Comparison of ENCODE assay signal across 7 cellular contexts in genomic region chr9:3527653-3527960, GRCh38. TPM values are rescaled to one million over a fixed set of nuclear protein-coding genes. Genes with fewer than 3 reads are reported as not detected.
A peak's percentile ranks its signal among the peaks of the same experiment; 100 is the strongest.
DNase-seq lines count a peak whose midpoint lies in the region; ATAC-seq, FAIRE-seq and TF ChIP-seq lines count a peak whose summit lies in the region.

No MANE protein-coding gene starts in this region.

- no peak overlapping the region for H2BK15ac ChIP-seq in H1 (ENCODE audit: low read length)

- peaks cover 26% of the 10 kb centered on the region for H3K79me2 ChIP-seq in GM23248 (ENCODE audit: insufficient read depth)
- H3K79me2 ChIP-seq in OCI-LY3 (ENCODE audit: low read length) = peaks cover 55% of the 10 kb centered on the region
- H3K79me2 ChIP-seq in H1 (ENCODE audit: control insufficient read depth in 1 of 2, insufficient read depth in 2 of 2, low read length in 2 of 2) = peaks cover 0 to 69% of the 10 kb centered on the region in 2 experiments; a peak in 3 of 4 replicates

- no peak for ATAC-seq in GM21717 (IDR thresholded peaks at IDR 0.05; ENCODE audit: unreplicated experiment)
- ATAC-seq in GM19023 (IDR thresholded peaks at IDR 0.05; ENCODE audit: unreplicated experiment) = no peak

- no peak for TF ChIP-seq RAD21 in H1 (IDR thresholded peaks at IDR 0.05 in 1 of 2, conservative IDR thresholded peaks at IDR 0.05 in 1 of 2; ENCODE audit: low read depth in 2 of 2, low read length in 2 of 2)

- H2BK5ac ChIP-seq in H1 (ENCODE audit: low read depth, low read length) = no peak overlapping the region

- H3K9ac ChIP-seq in GM23248 (peak overlapping the region; percentile 99), OCI-LY3 (ENCODE audit: low read length) (peak overlapping the region; percentile 100), H1 (replicated peaks in 1 of 4; ENCODE audit: extremely low read depth in 1 of 4, low read depth in 3 of 4, low read length in 3 of 4) (peak overlapping the region in 3 of 4 experiments; percentile 97 to 100 (median 99); a peak in 5 of 7 replicates)

- in situ Hi-C loops in GM23248 (cut with MboI) = no loop called here

- H3K4me3 ChIP-seq in GM23248 (peak overlapping the region; percentile 91), OCI-LY3 (ENCODE audit: low read length) (peak overlapping the region; percentile 90), H1 (ENCODE audit: extremely low read depth in 1 of 4, insufficient read depth in 2 of 4, low read depth in 3 of 4, low read length in 4 of 4) (peak overlapping the region; percentile 78 to 97 (median 92); a peak in 5 of 8 replicates)

- no peak overlapping the region for H2BK120ac ChIP-seq in H1 (replicated peaks; ENCODE audit: low read depth, low read length)

- peaks cover 2% of the 10 kb centered on the region; the same call in 1 of the 2 replicates for H3K79me1 ChIP-seq in H1 (ENCODE audit: low read depth, low read length)

- no peak for FAIRE-seq in H1 (lab: Jason Lieb, UNC)

- no peak overlapping the region; the same call in 1 of the 2 replicates for H2BK12ac ChIP-seq in H1 (ENCODE audit: low read depth, low read length)

- no peak overlapping the region for H4K5ac ChIP-seq in H1 (ENCODE audit: insufficient read length, low read depth, low read length)

- H3K27ac ChIP-seq in GM23248 = peak overlapping the region; percentile 100; the same call in 1 of the 2 replicates
- H3K27ac ChIP-seq in OCI-LY3 (ENCODE audit: low read length) = peak overlapping the region; percentile 98
- peak overlapping the region; percentile 100; the same call in 1 of the 2 replicates for H3K27ac ChIP-seq in H1 (ENCODE audit: low read depth, low read length)

- H3K23ac ChIP-seq in H1 (ENCODE audit: insufficient read length) = no peak overlapping the region

- peak overlapping the region; percentile 41 for H4K91ac ChIP-seq in H1 (replicated peaks; ENCODE audit: insufficient read length, low read length)

- H2AFZ ChIP-seq in GM23248 = peak overlapping the region; percentile 73
- no peak overlapping the region for H2AFZ ChIP-seq in OCI-LY3 (ENCODE audit: low read depth, low read length)
- H2AFZ ChIP-seq in H1 (ENCODE audit: low read length) = no peak overlapping the region

- no peak overlapping the region for H2BK20ac ChIP-seq in H1 (ENCODE audit: low read length)

- H3F3A ChIP-seq in GM23248 (ENCODE audit: insufficient read depth) = no peaks in the 10 kb centered on the region

- CTCF ChIA-PET in H1 (lab: Charles Lee; ENCODE audit: partially characterized antibody) = interaction anchor here (0.8 to 1.0 kb wide), 2 partner anchors 205 to 811 kb away, joined by 3 read pairs; no protein-coding TSS in a partner anchor

- TF ChIP-seq CTCF in OCI-LY3 (IDR thresholded peaks at IDR 0.05; ENCODE audit: low read depth, low read length) = no peak
- TF ChIP-seq CTCF in H1 (IDR thresholded peaks at IDR 0.05; ENCODE audit: control extremely low read depth in 1 of 3, insufficient read depth in 1 of 3, low read depth in 1 of 3, low read length in 3 of 3) = no peak

- POLR2A ChIA-PET in H1 (lab: Charles Lee; ENCODE audit: partially characterized antibody) = interaction anchor here (1.1 to 3.9 kb wide), 9 partner anchors 11 to 287 kb away, joined by 3 to 32 read pairs (median 5); no protein-coding TSS in a partner anchor

- H3K36me3 ChIP-seq in GM23248 (ENCODE audit: low read depth) (no peaks in the 10 kb centered on the region), OCI-LY3 (replicated peaks; ENCODE audit: low read depth, low read length) (no peaks in the 10 kb centered on the region), H1 (ENCODE audit: control insufficient read depth in 2 of 4, insufficient read depth in 4 of 4, low read length in 3 of 4) (peaks cover 0 to 4% (median 2%) of the 10 kb centered on the region in 4 experiments; a peak in 2 of 8 replicates)

- H3K14ac ChIP-seq in H1 (ENCODE audit: insufficient read length) = no peak overlapping the region

- H3K9me2 ChIP-seq in GM23248 (ENCODE audit: insufficient read depth) = no peaks in the 10 kb centered on the region

- no peaks in the 10 kb centered on the region for H3K9me3 ChIP-seq in GM23248 (ENCODE audit: low read depth)
- no peaks in the 10 kb centered on the region for H3K9me3 ChIP-seq in OCI-LY3 (ENCODE audit: insufficient read depth, low read length)
- H3K9me3 ChIP-seq in H1 (ENCODE audit: insufficient read depth in 2 of 2, low read depth in 1 of 2, low read length in 1 of 2) = no peaks in the 10 kb centered on the region

- WGBS in GM23248 (ENCODE audit: low coverage in 1 of 2, low lambda C conversion rate in 2 of 2, missing lambda C conversion rate in 2 of 2), 2 experiments = 25 to 32% methylated on average over 3 of the region's 3 CpGs
- WGBS in H1 (ENCODE audit: extremely low coverage in 1 of 2, insufficient coverage in 1 of 2, insufficient read length in 1 of 2, insufficient replicate concordance in 2 of 2, low coverage in 1 of 2, low lambda C conversion rate in 2 of 2, missing lambda C conversion rate in 1 of 2), 2 experiments = 67% methylated on average over 3 of the region's 3 CpGs; no CpG with 5 or more reads in 1 of the 2 experiments

- peaks cover 14% of the 10 kb centered on the region for H3K23me2 ChIP-seq in H1 (ENCODE audit: low read depth, low read length)

- no peak for TF ChIP-seq EP300 in H1 (IDR thresholded peaks at IDR 0.05; ENCODE audit: borderline replicate concordance in 1 of 2, low read depth in 2 of 2, low read length in 2 of 2)

- no peak overlapping the region for H4K8ac ChIP-seq in H1 (ENCODE audit: extremely low read depth, insufficient read depth, low read length)

- no peaks in the 10 kb centered on the region for H3K27me3 ChIP-seq in GM23248 (replicated peaks; ENCODE audit: insufficient read depth)
- no peaks in the 10 kb centered on the region for H3K27me3 ChIP-seq in OCI-LY3 (ENCODE audit: low read depth, low read length)
- no peaks in the 10 kb centered on the region for H3K27me3 ChIP-seq in H1 (replicated peaks in 1 of 4; ENCODE audit: control insufficient read depth in 3 of 4, extremely low read depth in 1 of 4, insufficient read depth in 3 of 4, low read length in 3 of 4)

- H4K20me1 ChIP-seq in GM23248 (ENCODE audit: insufficient read depth) = no peaks in the 10 kb centered on the region
- H4K20me1 ChIP-seq in OCI-LY3 (ENCODE audit: insufficient read depth, low read length) = no peaks in the 10 kb centered on the region
- peaks cover 0 to 2% of the 10 kb centered on the region in 2 experiments for H4K20me1 ChIP-seq in H1 (replicated peaks in 1 of 2; ENCODE audit: control insufficient read depth in 1 of 2, insufficient read depth in 2 of 2, low read length in 2 of 2)

- H3K4me2 ChIP-seq in GM23248 (ENCODE audit: unreplicated experiment) (peak overlapping the region; percentile 99), OCI-LY3 (ENCODE audit: low read length) (peak overlapping the region; percentile 93), H1 (ENCODE audit: insufficient read depth in 1 of 2, low read depth in 2 of 2, low read length in 2 of 2) (peak overlapping the region; percentile 85 to 94)

- no peak overlapping the region for H2AK5ac ChIP-seq in H1 (ENCODE audit: low read depth, low read length)

- DNase-seq in GM23248 (no peak), H1 (ENCODE audit: low read depth in 1 of 2, low spot score in 2 of 2) (no peak), pons (ENCODE audit: low spot score) (peak; percentile 38), activated gamma-delta T cell (lab: John Stamatoyannopoulos, UW) (no peak)

- H3K4me1 ChIP-seq in GM23248 (ENCODE audit: insufficient read depth) (peaks cover 27% of the 10 kb centered on the region), OCI-LY3 (ENCODE audit: low read length) (peaks cover 16% of the 10 kb centered on the region), H1 (replicated peaks in 1 of 4; ENCODE audit: control insufficient read depth in 3 of 4, insufficient read depth in 4 of 4, low read length in 3 of 4) (peaks cover 0 to 4% (median 2%) of the 10 kb centered on the region in 4 experiments; a peak in 3 of 7 replicates)

- no peak for TF ChIP-seq POLR2A in H1 (IDR thresholded peaks at IDR 0.05; ENCODE audit: control extremely low read depth in 1 of 2, low read depth in 2 of 2, low read length in 2 of 2)

- H3K4ac ChIP-seq in H1 (replicated peaks; ENCODE audit: insufficient read length, low read depth, low read length) = no peak overlapping the region

- no peak overlapping the region for H3K56ac ChIP-seq in H1 (replicated peaks; ENCODE audit: insufficient read length, low read depth, low read length)

- no peak overlapping the region for H3K18ac ChIP-seq in H1 (ENCODE audit: extremely low read depth, low read length)

TF ChIP-seq in H1, 55 proteins besides CTCF, POLR2A, EP300 and RAD21:
- TF ChIP-seq RXRA (IDR thresholded peaks at IDR 0.05; ENCODE audit: insufficient read depth, low read depth, low read length) = no peak
TF ChIP-seq in H1: peak in this region for 0.

RNA-seq across cellular contexts. Expression of gene RFX3, which starts 1.8 kb away (rescaled TPM):
- 0.51 and 1.9 TPM in 2 replicates for total RNA-seq in GM23248 (2014; rRNA removed; shearing (Covaris generic))
- 0.80 and 1.2 TPM in 2 replicates for polyA plus RNA-seq in GM23248 (2016; fragmentation: Nextera tagmentation; extraction: Ambion mirVana)
- total RNA-seq in H1 (2021; fragmentation: NEBNext Ultra II Directional; extraction: Animal tissue kit (Norgen Biotek cat#: 25700)) = 19.6 and 22.6 TPM in 2 replicates
- polyA plus RNA-seq in H1 (2011; rRNA removed) = 4.0 and 4.9 TPM in 2 replicates
- 6.9 TPM for polyA plus RNA-seq in H1 (2011; cell fraction: cytosol; rRNA removed)
- polyA plus RNA-seq in H1 (2011; cell fraction: nucleus; rRNA removed) = 29.8 TPM
- polyA plus RNA-seq in H1 (2012, experiment 1 of 2) = 4.1 to 9.0 TPM (median 6.4 TPM) in 4 replicates
- polyA plus RNA-seq in H1 (2012, experiment 2 of 2) = 0.31 TPM
- 4.1 TPM for polyA plus RNA-seq in H1 (2013, experiment 1 of 2)
- 3.4 TPM for polyA plus RNA-seq in H1 (2013, experiment 2 of 2)
- 126 and 131 TPM in 2 replicates for polyA minus RNA-seq in H1 (2011; rRNA and poly(A)+ RNA removed)
- 17.4 TPM for polyA minus RNA-seq in H1 (2011; cell fraction: cytosol; rRNA and poly(A)+ RNA removed)
- 149 TPM for polyA minus RNA-seq in H1 (2011; cell fraction: nucleus; rRNA and poly(A)+ RNA removed)
